ENCODE assay signal across 8 cellular contexts in the genomic region with DNA sequence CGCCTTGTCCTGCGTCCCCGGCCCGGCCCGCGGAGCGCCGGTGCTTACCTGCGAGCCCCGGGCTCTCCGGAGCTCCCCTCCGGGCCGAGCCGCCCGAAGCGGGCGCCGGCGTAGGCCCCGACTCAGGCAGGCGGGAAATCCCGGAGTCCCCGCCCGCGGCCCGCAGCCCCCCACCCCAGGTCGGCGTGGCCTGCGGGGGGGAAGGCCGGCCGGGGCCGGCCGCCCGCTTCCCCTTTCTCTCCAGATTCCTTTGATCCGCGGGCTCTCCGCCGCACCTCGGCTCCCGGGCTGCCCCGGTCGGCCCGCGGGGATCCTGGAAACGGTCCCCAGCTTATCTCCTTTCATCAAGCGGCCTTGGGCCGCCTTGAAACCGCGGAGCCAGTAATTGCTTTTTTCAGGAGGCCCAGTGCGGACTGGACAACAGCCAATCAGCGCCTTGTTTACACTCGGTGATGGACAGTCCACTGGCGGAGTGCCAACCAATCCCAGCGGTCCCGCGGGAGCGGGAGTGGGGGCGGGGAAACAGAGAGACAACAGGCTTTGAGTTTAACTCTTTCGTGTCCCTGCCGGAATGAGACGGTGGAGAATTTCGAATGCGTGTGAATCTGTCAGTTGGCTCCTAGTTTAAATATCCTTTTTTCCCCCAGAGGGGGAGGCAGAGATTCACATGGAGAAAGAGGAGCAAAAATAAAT. TPM values are rescaled to one million over a fixed set of nuclear protein-coding genes. Genes with fewer than 3 reads are reported as not detected.
A peak's percentile ranks its signal among the peaks of the same experiment; 100 is the strongest.
DNase-seq lines count a peak whose midpoint lies in the region; ATAC-seq and TF ChIP-seq lines count a peak whose summit lies in the region.

No MANE protein-coding gene starts in this region.

- peak overlapping the region; percentile 94 for H3K9ac ChIP-seq in neural cell (ENCODE audit: low read length)

- peak; percentile 96 for TF ChIP-seq EP300 in neural cell (conservative IDR thresholded peaks at IDR 0.05; ENCODE audit: poor library complexity, severe bottlenecking)

- H3K9me3 ChIP-seq in neural cell (ENCODE audit: low read length) = no peaks in the 10 kb centered on the region

- peak overlapping the region; percentile 97 for H3K4me3 ChIP-seq in neural cell (ENCODE audit: low read length)

- no peaks in the 10 kb centered on the region for H3K9me2 ChIP-seq in neural cell (ENCODE audit: insufficient read depth, low read length)

- H3K36me3 Mint-ChIP-seq in activated naive CD4-positive, alpha-beta T cell treated with anti-CD3 and anti-CD28 coated beads, Interleukin-2, amount 50 U/mL, for 24 hours = no peaks in the 10 kb centered on the region

- no peak overlapping the region for H2AFZ ChIP-seq in neural cell (ENCODE audit: low read depth, low read length)

- peak; percentile 72 for TF ChIP-seq RAD21 in neural cell (conservative IDR thresholded peaks at IDR 0.05)

- peak; percentile 76 for TF ChIP-seq CTCF in neural cell (IDR thresholded peaks at IDR 0.05; ENCODE audit: poor library complexity, severe bottlenecking)

- H3K27me3 Mint-ChIP-seq in activated naive CD4-positive, alpha-beta T cell treated with anti-CD3 and anti-CD28 coated beads, Interleukin-2, amount 50 U/mL, for 24 hours = peaks cover 32% of the 10 kb centered on the region

- peak overlapping the region; percentile 39 for H3K27ac Mint-ChIP-seq in activated naive CD4-positive, alpha-beta T cell treated with anti-CD3 and anti-CD28 coated beads, Interleukin-2, amount 50 U/mL, for 24 hours

- no peaks in the 10 kb centered on the region for H3K9me3 Mint-ChIP-seq in activated naive CD4-positive, alpha-beta T cell treated with anti-CD3 and anti-CD28 coated beads, Interleukin-2, amount 50 U/mL, for 24 hours

- DNase-seq in D341Med (ENCODE audit: low spot score) = peak; percentile 96
- DNase-seq in HUDEP-2 (lab: John Stamatoyannopoulos, UW; ENCODE audit: unreplicated experiment in 76 of 76) = peak; percentile 53 to 100 (median 99)
- peak; percentile 95 to 97 for DNase-seq in NOMO-1 (lab: John Stamatoyannopoulos, UW; ENCODE audit: unreplicated experiment in 2 of 2)
- peak; percentile 99 for DNase-seq in globus pallidus (ENCODE audit: low spot score)

- peaks cover 12% of the 10 kb centered on the region for H4K20me1 ChIP-seq in neural cell (ENCODE audit: insufficient read depth)

- no peak for ATAC-seq in HG02885 (IDR thresholded peaks at IDR 0.05; ENCODE audit: poor library complexity, unreplicated experiment)

- no peaks in the 10 kb centered on the region for H3F3A ChIP-seq in neural cell (ENCODE audit: insufficient read depth, low read length, poor library complexity, severe bottlenecking)

- peak overlapping the region; percentile 98 for H3K4me2 ChIP-seq in neural cell (ENCODE audit: low read length)

- peak overlapping the region; percentile 90 for H3K27ac ChIP-seq in neural cell (ENCODE audit: low read length)
- peak overlapping the region; percentile 78 for H3K27ac ChIP-seq in temporal lobe (ENCODE audit: low read depth, low read length)

- peaks cover 86% of the 10 kb centered on the region for H3K79me2 ChIP-seq in neural cell (replicated peaks; ENCODE audit: insufficient read depth, low read length)

- no peaks in the 10 kb centered on the region for H3K36me3 ChIP-seq in neural cell (ENCODE audit: insufficient read depth, low read length)

- H3K4me3 Mint-ChIP-seq in activated naive CD4-positive, alpha-beta T cell treated with anti-CD3 and anti-CD28 coated beads, Interleukin-2, amount 50 U/mL, for 24 hours = peak overlapping the region; percentile 33

- no peaks in the 10 kb centered on the region for H3K27me3 ChIP-seq in neural cell (ENCODE audit: insufficient read depth, low read depth, low read length)

- peaks cover 19% of the 10 kb centered on the region for H3K4me1 Mint-ChIP-seq in activated naive CD4-positive, alpha-beta T cell treated with anti-CD3 and anti-CD28 coated beads, Interleukin-2, amount 50 U/mL, for 24 hours

TF ChIP-seq in neural cell, 6 proteins besides CTCF, POLR2A, EP300 and RAD21:
- TF ChIP-seq SMC3 (conservative IDR thresholded peaks at IDR 0.05; ENCODE audit: poor library complexity) = peak; percentile 69
- peak; percentile 90 for TF ChIP-seq POLR2AphosphoS5 (IDR thresholded peaks at IDR 0.05)
- peak; percentile 94 for TF ChIP-seq REST (IDR thresholded peaks at IDR 0.05; ENCODE audit: borderline replicate concordance)
- peak; percentile 99 for TF ChIP-seq TAF1 (IDR thresholded peaks at IDR 0.05; ENCODE audit: low read depth)
- peak; percentile 72 for TF ChIP-seq MXI1 (conservative IDR thresholded peaks at IDR 0.05; ENCODE audit: poor library complexity, severe bottlenecking)
- TF ChIP-seq EZH2 (IDR thresholded peaks at IDR 0.05; ENCODE audit: borderline replicate concordance, insufficient read depth, low read length, poor library complexity, severe bottlenecking) = no peak

RNA-seq across cellular contexts. Expression of gene BAHCC1, which starts 1.4 kb away (rescaled TPM):
- 12.4 and 14.2 TPM in 2 replicates for polyA plus RNA-seq in neural cell
- polyA minus RNA-seq in neural cell = 20.7 and 24.9 TPM in 2 replicates
- 16.7 TPM for total RNA-seq in temporal lobe
